ENCODE assay signal across 10 cellular contexts in the genomic region with DNA sequence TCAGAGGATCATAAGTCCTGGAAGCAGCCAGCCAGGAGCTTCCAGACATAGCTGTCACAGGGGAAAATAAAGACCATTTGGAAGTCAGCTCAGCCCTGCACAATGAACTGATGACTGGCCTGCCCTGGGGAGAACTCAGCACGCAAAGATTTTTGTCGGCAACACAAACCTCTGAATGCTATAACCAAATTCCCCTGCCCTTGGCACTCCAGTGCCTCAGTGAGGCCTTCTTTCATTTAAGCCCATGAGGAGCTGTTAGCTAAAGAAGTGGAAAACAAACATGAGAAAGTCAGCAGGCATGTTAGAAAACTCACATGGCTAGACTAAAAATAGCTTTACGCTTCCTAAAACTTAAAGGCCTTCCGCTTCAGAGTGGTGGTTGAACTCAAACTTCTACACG.
DNase-seq lines count a peak whose midpoint lies in the region; ATAC-seq lines count a peak whose summit lies in the region.
"Had no signal": no experiment of that assay in that cellular context is flagged by ENCODE, and none has a peak within 500 bp of the region (broad histone marks: within the 10 kb centered on the region; RNA-seq: fewer than 3 reads in every experiment).

No MANE protein-coding gene starts in this region.

- WGBS in aorta, 2 donors: 7 to 33% methylated on average over 5 of the region's 5 CpGs

- intact Hi-C loops in aorta (cut with DNase I): loop anchor here (2.0 to 10.0 kb wide), 5 partner anchors 185 to 537 kb away; a partner anchor contains a TSS

- DNase-seq in MV-4-11 (lab: John Stamatoyannopoulos, UW) (peak; percentile 36), fibroblast of gingiva (ENCODE audit: low read depth) (peak; percentile 15), midbrain (lab: John Stamatoyannopoulos, UW) (peak; percentile 52), aorta (peak in 1 of 2 donors; percentile 61), kidney tubule cell (ENCODE audit: low spot score) (no peak), NCI-H187 treated with DMSO at 0.1 percent for 48 hours (lab: John Stamatoyannopoulos, UW) (no peak), NCI-H345 treated with DMSO at 0.1 percent for 48 hours (lab: John Stamatoyannopoulos, UW; ENCODE audit: unreplicated experiment) (no peak)
- DNase-seq: activated naive CD4-positive, alpha-beta T cell treated with Interleukin-2 at 50 U/mL for 16 hours; SHP77 treated with DMSO at 0.1 percent for 48 hours; stimulated activated naive CD4-positive, alpha-beta T cell treated with Interleukin-2 at 50 U/mL for 16 hours had no signal

- peak; percentile 36 for ATAC-seq in aorta (ENCODE audit: low FRiP score)

- H3K4me1 ChIP-seq in aorta (ENCODE audit: control insufficient read depth in 1 of 2, insufficient read depth in 2 of 2, low read length in 2 of 2): no peaks in the 10 kb centered on the region

- peak overlapping the region in 1 of 2 donors; percentile 37 for H3K27ac ChIP-seq in aorta (ENCODE audit: low read depth in 1 of 2, low read length in 2 of 2)

- H3K36me3 ChIP-seq in aorta (ENCODE audit: control insufficient read depth in 1 of 2, insufficient read depth in 2 of 2, low read length in 1 of 2): no peaks in the 10 kb centered on the region

- no peaks in the 10 kb centered on the region for H3K27me3 ChIP-seq in aorta (ENCODE audit: control insufficient read depth in 1 of 2, insufficient read depth in 2 of 2, low read length in 1 of 2)

- no peak overlapping the region for H3K4me3 ChIP-seq in aorta (ENCODE audit: low read length in 2 of 2)

- no peaks in the 10 kb centered on the region for H3K9me3 ChIP-seq in aorta (ENCODE audit: control insufficient read depth, low read length)

Comparison
In these comparisons a context has a peak if more than half of its experiments do, and no peak if none do; other contexts are left out.
1. DNase-seq: peak in MV-4-11 (single experiment), fibroblast of gingiva (single experiment) and midbrain (single experiment); none in kidney tubule cell (single experiment), NCI-H187 treated with DMSO at 0.1 percent for 48 hours (single experiment) and NCI-H345 treated with DMSO at 0.1 percent for 48 hours (single experiment).